Comparison of ENCODE assay signal across 26 cellular contexts in the genomic region with DNA sequence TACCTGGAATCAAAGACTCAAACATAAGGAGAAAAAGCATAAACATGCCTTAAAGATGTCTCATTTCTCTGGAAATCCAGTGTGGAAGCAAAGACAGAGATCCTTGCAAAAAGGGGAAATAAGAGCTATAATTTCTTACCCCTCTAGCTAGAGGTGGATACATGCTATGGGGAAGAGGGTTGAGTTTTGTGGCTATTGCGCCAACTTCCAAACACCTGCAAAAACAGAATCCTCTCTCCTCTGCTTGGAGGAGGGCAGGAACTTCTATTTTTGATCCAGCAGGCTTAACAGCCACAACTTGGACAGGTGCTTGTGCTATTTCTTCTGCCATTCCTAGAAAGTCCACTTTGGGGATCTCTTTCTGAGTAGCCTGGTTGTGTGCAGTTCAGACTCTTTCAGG.
"Had no signal": no experiment of that assay in that cellular context is flagged by ENCODE, and none has a peak within 500 bp of the region (broad histone marks: within the 10 kb centered on the region; RNA-seq: fewer than 3 reads in every experiment).

No MANE protein-coding gene starts in this region.

- H3K36me3 Mint-ChIP-seq: activated naive CD8-positive, alpha-beta T cell treated with anti-CD3 and anti-CD28 coated beads for 36 hours; naive B cell; type B pancreatic cell; WTC11 had no signal

- H3K4me3 Mint-ChIP-seq: activated naive CD4-positive, alpha-beta T cell treated with anti-CD3 and anti-CD28 coated beads for 36 hours; activated naive CD8-positive, alpha-beta T cell treated with anti-CD3 and anti-CD28 coated beads for 36 hours; naive B cell; nephron progenitor cell; type B pancreatic cell; WTC11 had no signal

- H3K4me1 Mint-ChIP-seq: activated naive CD8-positive, alpha-beta T cell treated with anti-CD3 and anti-CD28 coated beads for 36 hours; naive B cell; nephron progenitor cell; WTC11 had no signal

- H3K4me1 ChIP-seq: adrenal gland, body of pancreas, esophagus squamous epithelium, left ventricle myocardium inferior, uterus had no signal

- H3K27me3 Mint-ChIP-seq: progenitor cell of endocrine pancreas had no signal

- DNase-seq: activated effector memory CD4-positive, alpha-beta T cell treated with anti-CD3 and anti-CD28 coated beads, Interleukin-2, amount 50 U/mL, for 16 hours; activated naive CD4-positive, alpha-beta T cell treated with anti-CD3 and anti-CD28 coated beads for 36 hours; activated naive CD8-positive, alpha-beta T cell treated with anti-CD3 and anti-CD28 coated beads for 36 hours; activated T-cell treated with anti-CD3 and anti-CD28 coated beads for 4 hours; adrenal gland; aorta; body of pancreas; dermis blood vessel endothelial cell; effector CD4-positive, alpha-beta T cell; esophagus squamous epithelium; foreskin melanocyte; left ventricle myocardium inferior; naive B cell; nephron progenitor cell; ovary; stimulated activated CD4-positive, alpha-beta T cell treated with anti-CD3 and anti-CD28 coated beads, Interleukin-12 subunit alpha, Interleukin-12 subunit beta, amount 100 ng/mL, for 4 hours; stimulated activated CD4-positive, alpha-beta T cell treated with anti-CD3 and anti-CD28 coated beads, Interleukin-4, amount 100 ng/mL, for 1 hour; stimulated activated naive CD8-positive, alpha-beta T cell treated with anti-CD3 and anti-CD28 coated beads, Interleukin-15, Interleukin-2, amounts not matched to agents 100 U/mL and 50 U/mL, for 24 hours; substantia nigra; T-helper 2 cell; uterus had no signal

- H3K27ac ChIP-seq: adrenal gland, body of pancreas, esophagus squamous epithelium, left ventricle myocardium inferior, ovary, skin epidermis, uterus had no signal

- H3K27me3 ChIP-seq: adrenal gland, body of pancreas, esophagus squamous epithelium, ovary, uterus had no signal

- H3K27ac Mint-ChIP-seq: activated naive CD4-positive, alpha-beta T cell treated with anti-CD3 and anti-CD28 coated beads for 36 hours; activated naive CD8-positive, alpha-beta T cell treated with anti-CD3 and anti-CD28 coated beads for 36 hours; naive B cell; nephron progenitor cell; progenitor cell of endocrine pancreas; type B pancreatic cell; WTC11 had no signal

- ATAC-seq: body of pancreas; sciatic nerve; stimulated activated naive CD8-positive, alpha-beta T cell treated with anti-CD3 and anti-CD28 coated beads, Interleukin-15, Interleukin-2, amounts not matched to agents 100 U/mL and 50 U/mL, for 24 hours; WTC11 had no signal

- H3K36me3 ChIP-seq: adrenal gland, esophagus squamous epithelium, left ventricle myocardium inferior, ovary, uterus had no signal

- H3K4me3 ChIP-seq: adrenal gland, body of pancreas, esophagus squamous epithelium, left ventricle myocardium inferior, ovary, skin epidermis, uterus had no signal

- H3K9me3 ChIP-seq: adrenal gland, body of pancreas, esophagus squamous epithelium, left ventricle myocardium inferior, ovary, uterus had no signal
